ENCODE assay signal across 10 cellular contexts in genomic region chr3:188202358-188203138, GRCh38. TPM values are rescaled to one million over a fixed set of nuclear protein-coding genes. Genes with fewer than 3 reads are reported as not detected.
DNase-seq lines count a peak whose midpoint lies in the region; ATAC-seq, FAIRE-seq and TF ChIP-seq lines count a peak whose summit lies in the region.
"Had no signal": no experiment of that assay in that cellular context is flagged by ENCODE, and none has a peak within 500 bp of the region (broad histone marks: within the 10 kb centered on the region; RNA-seq: fewer than 3 reads in every experiment).

No MANE protein-coding gene starts in this region.

- in situ Hi-C loops in KBM-7 (cut with MboI; ENCODE audit: low pct_unique_long_range_greater_than_20kb, low sequenced_read_pairs), result no loop called here
- in situ Hi-C loops in K562 (cut with MboI), result no loop called here
- in situ Hi-C loops in G401 (cut with HindIII; ENCODE audit: low sequenced_read_pairs), result no loop called here

- WGBS in K562 (ENCODE audit: insufficient coverage, low coverage, missing lambda C conversion rate), result 11% methylated on average over 10 of the region's 10 CpGs

- POLR2A ChIA-PET in K562 (lab: Yijun Ruan, JAX), result no interaction called here

- TF ChIP-seq CTCF in K562 (IDR thresholded peaks at IDR 0.05 in 2 of 3, conservative IDR thresholded peaks at IDR 0.05 in 1 of 3; ENCODE audit: insufficient read depth in 2 of 3, low read depth in 1 of 3, low read length in 3 of 3) (peak in 2 of 3 experiments; percentile 6 to 13; a peak in 1 of 6 replicates), nephron progenitor cell (IDR thresholded peaks at IDR 0.05) (peak; percentile 24)

- H3K27me3 ChIP-seq in K562 (ENCODE audit: control insufficient read depth in 2 of 2, insufficient read depth in 2 of 2, low read length in 2 of 2), result no peaks in the 10 kb centered on the region; a peak in 1 of 5 replicates

- intact Hi-C loops in K562 (cut with micrococcal nuclease), result no loop called here

- CTCF ChIA-PET in K562 (lab: Yijun Ruan, JAX; ENCODE audit: low intra/inter-chr PET ratio), result no interaction called here

- peak; percentile 15 for FAIRE-seq in K562 (lab: Jason Lieb, UNC)

- H3K27ac ChIP-seq in K562 (ENCODE audit: extremely low read depth, low read depth, low read length), result no peak overlapping the region

- H3K9me1 ChIP-seq in K562 (ENCODE audit: control insufficient read depth, insufficient read depth, low read length), result no peaks in the 10 kb centered on the region

- no peak for TF ChIP-seq EP300 in K562 (IDR thresholded peaks at IDR 0.05; ENCODE audit: low read length)

- ATAC-seq in K562 (peak; percentile 80), HG03108 (IDR thresholded peaks at IDR 0.05; ENCODE audit: unreplicated experiment) (no peak)

- H3K9ac ChIP-seq in K562 (ENCODE audit: insufficient read depth in 1 of 2, low read depth in 2 of 2, low read length in 2 of 2), result no peak overlapping the region

- no peak overlapping the region for H3K4me3 Mint-ChIP-seq in nephron progenitor cell

- TF ChIP-seq RAD21 in K562 (CRISPR knock-in tag; conservative IDR thresholded peaks at IDR 0.05 in 1 of 2, IDR thresholded peaks at IDR 0.05 in 1 of 2), result no peak

- H3K79me2 ChIP-seq in K562 (ENCODE audit: control insufficient read depth, insufficient read depth, low read length), result no peaks in the 10 kb centered on the region

- no peaks in the 10 kb centered on the region for H3K9me3 ChIP-seq in K562 (replicated peaks; ENCODE audit: control insufficient read depth, insufficient read depth, low read depth, low read length)

- no peak overlapping the region for H2AFZ ChIP-seq in K562 (ENCODE audit: low read depth, low read length)

- H3K27me3 Mint-ChIP-seq in nephron progenitor cell (ENCODE audit: low read depth, poor library complexity), result no peaks in the 10 kb centered on the region

- DNase-seq in NCI-H82 (lab: John Stamatoyannopoulos, UW), result peak; percentile 21
- no peak for DNase-seq in NCI-H82 treated with DMSO at 0.1 percent for 48 hours (lab: John Stamatoyannopoulos, UW; ENCODE audit: unreplicated experiment)
- DNase-seq in KBM-7, result peak; percentile 40
- peak; percentile 12 to 33 (median 16) for DNase-seq in K562 (ENCODE audit: extremely low read depth in 1 of 4, low spot score in 3 of 4)
- DNase-seq in nephron progenitor cell, result no peak
- no peak for DNase-seq in G401 (ENCODE audit: low spot score)
- DNase-seq in mucosa of gallbladder (ENCODE audit: low spot score), result no peak
- DNase-seq: activated gamma-delta T cell treated with Interleukin-2 at 50 U/mL for 16 hours, EL had no signal

- H3K4me1 Mint-ChIP-seq in nephron progenitor cell, result peaks cover 27% of the 10 kb centered on the region

- H4K20me1 ChIP-seq in K562 (replicated peaks; ENCODE audit: control insufficient read depth, insufficient read depth, low read length), result no peaks in the 10 kb centered on the region

- TF ChIP-seq POLR2A in K562 (conservative IDR thresholded peaks at IDR 0.05), result no peak

- H3K4me1 ChIP-seq in K562 (replicated peaks in 1 of 2; ENCODE audit: control insufficient read depth in 2 of 2, insufficient read depth in 2 of 2, low read length in 2 of 2), result no peaks in the 10 kb centered on the region

- H3K27ac Mint-ChIP-seq in nephron progenitor cell, result no peak overlapping the region

- H3K36me3 Mint-ChIP-seq in nephron progenitor cell (ENCODE audit: low read depth), result peaks cover 10% of the 10 kb centered on the region

- no peaks in the 10 kb centered on the region for H3K9me3 Mint-ChIP-seq in nephron progenitor cell

- H3K4me3 ChIP-seq in K562, result no peak overlapping the region

- no peak overlapping the region for H3K4me2 ChIP-seq in K562 (ENCODE audit: insufficient read depth, low read length)

- H3K36me3 ChIP-seq in K562 (ENCODE audit: control insufficient read depth, insufficient read depth, low read length), result no peaks in the 10 kb centered on the region

- no TSS peak for BruUV-seq in K562 (replicated peaks; lab: Mats Ljungman, UMichigan)

TF ChIP-seq in K562, 482 proteins besides CTCF, POLR2A, EP300 and RAD21:
- TF ChIP-seq TSC22D4 (tag; IDR thresholded peaks at IDR 0.05) (no peak), LEF1 (IDR thresholded peaks at IDR 0.05) (no peak), BDP1 (IDR thresholded peaks at IDR 0.05; ENCODE audit: insufficient read depth, insufficient read length) (no peak), ZNF584 (CRISPR knock-in tag; IDR thresholded peaks at IDR 0.05; ENCODE audit: low read depth) (no peak), MIER1 (IDR thresholded peaks at IDR 0.05; ENCODE audit: low read depth) (no peak)
TF ChIP-seq in K562: peak in this region for 0.

RNA-seq across cellular contexts. Expression of gene LPP, which starts 48.6 kb away (rescaled TPM):
- 0.02 and 0.07 TPM in 2 replicates for total RNA-seq in K562 (2011; cell fraction: chromatin; rRNA removed; ENCODE audit: low replicate concordance)
- total RNA-seq in K562 (2011; cell fraction: nucleolus; rRNA removed), result under 0.01 TPM in 1 of 2 replicates, not detected in the other
- total RNA-seq in K562 (2011; cell fraction: nucleoplasm; rRNA removed), result 0.07 and 0.08 TPM in 2 replicates
- total RNA-seq in K562 (2014; rRNA removed) (not detected in 2 replicates), K562 (2014; rRNA removed; fragmentation: Illumina TruSeq; extraction: Trizol) (not detected in 2 replicates), K562 (2015; rRNA removed; fragmentation: Illumina TruSeq; extraction: Trizol) (0.07 TPM in 1 of 2 replicates, not detected in the other), K562 (2021) (0.18 and 0.40 TPM in 2 replicates), mucosa of gallbladder (478 TPM)
- polyA plus RNA-seq in K562 (2011; rRNA removed) (not detected in 2 replicates), K562 (2014; fragmentation: Illumina TruSeq; extraction: Trizol) (not detected in 2 replicates), K562 (2014; fragmentation: Nextera tagmentation; extraction: Ambion mirVana) (not detected), K562 (2014; rRNA removed) (not detected in 2 replicates)
- not detected in 2 replicates for polyA plus RNA-seq in K562 (2011; cell fraction: cytosol; rRNA removed)
- polyA plus RNA-seq in K562 (2011; cell fraction: nucleus; rRNA removed), result under 0.01 and 0.20 TPM in 2 replicates
- polyA plus RNA-seq in K562 (2012), result 0.05 TPM in 1 of 2 replicates, not detected in the other
- 0.14 TPM in 1 of 2 replicates, not detected in the other for polyA minus RNA-seq in K562 (2011; rRNA and poly(A)+ RNA removed)
- polyA minus RNA-seq in K562 (2011; cell fraction: cytosol; rRNA and poly(A)+ RNA removed), result 0.55 TPM in 1 of 2 replicates, not detected in the other
- under 0.01 TPM in 1 of 2 replicates, not detected in the other for polyA minus RNA-seq in K562 (2011; cell fraction: nucleus; rRNA and poly(A)+ RNA removed)
- 6.4 and 12.6 TPM in 2 replicates for total RNA-seq in G401 (2014; rRNA removed; shearing (Covaris generic))

Comparison
In these comparisons a context has a peak if more than half of its experiments do, and no peak if none do; other contexts are left out.
1. DNase-seq: peak in NCI-H82 (single experiment), KBM-7 (single experiment) and K562 (4 of 4); none in NCI-H82 treated with DMSO at 0.1 percent for 48 hours (single experiment), nephron progenitor cell (single experiment), G401 (single experiment) and mucosa of gallbladder (single experiment).
2. RNA of gene LPP, which starts 48.6 kb away (total RNA-seq): 478 TPM in mucosa of gallbladder (single experiment); 6.4 to 12.6 TPM in G401 and under 0.01 to 0.40 TPM in K562; every median in the first group is over 10 times any median in the second.